8 cellular contexts compared by ENCODE assay signal in the genomic region with DNA sequence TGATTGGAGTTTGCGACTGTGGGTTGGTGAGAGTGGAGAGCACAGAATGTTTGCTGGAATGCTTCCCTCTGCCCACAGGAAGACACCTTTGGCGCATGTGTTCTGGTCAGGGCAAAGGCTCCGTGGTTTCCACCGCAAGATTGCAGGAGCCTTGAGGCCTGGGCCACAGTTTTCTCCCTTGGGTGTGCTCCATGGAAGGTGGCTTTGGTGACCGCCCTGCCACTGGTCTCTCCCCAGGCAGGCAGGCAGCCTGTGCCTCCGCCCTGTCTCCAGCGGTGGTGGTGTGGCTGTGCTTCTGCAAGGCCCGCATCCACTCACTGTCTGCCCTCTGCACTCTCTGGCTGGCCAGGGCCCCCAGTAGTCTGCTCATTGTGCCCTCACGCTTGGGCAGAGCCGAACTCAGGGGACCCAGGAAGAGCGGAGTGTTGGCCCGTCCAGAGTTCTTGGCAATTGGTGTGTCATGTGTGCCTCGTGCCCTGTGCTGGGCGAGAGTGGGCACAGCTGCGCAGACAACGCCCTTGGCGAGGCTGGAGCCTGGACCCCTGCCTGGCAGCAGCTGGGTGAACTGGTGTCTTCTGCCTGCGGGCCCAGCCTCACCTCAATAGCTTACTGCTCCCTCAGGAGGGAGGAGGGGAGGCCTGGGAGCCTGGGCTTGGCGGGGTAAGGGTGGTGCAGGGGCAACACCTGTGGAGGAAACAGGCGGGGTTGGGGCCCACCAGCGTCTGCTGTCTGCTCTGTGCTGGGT. TPM values are rescaled to one million over a fixed set of nuclear protein-coding genes. Genes with fewer than 3 reads are reported as not detected.
DNase-seq lines count a peak whose midpoint lies in the region; ATAC-seq, FAIRE-seq and TF ChIP-seq lines count a peak whose summit lies in the region.

No MANE protein-coding gene starts in this region.

- TF ChIP-seq CTCF in GM13976 (IDR thresholded peaks at IDR 0.05; ENCODE audit: borderline replicate concordance, control extremely low read depth, extremely low read depth, insufficient read depth, missing control alignments) (no peak), RWPE2 (IDR thresholded peaks at IDR 0.05; ENCODE audit: poor library complexity, severe bottlenecking) (no peak), gastrocnemius medialis (IDR thresholded peaks at IDR 0.05 in 4 of 5, conservative IDR thresholded peaks at IDR 0.05 in 1 of 5) (no peak)

- H3K27me3 ChIP-seq in RWPE2 (ENCODE audit: insufficient read depth, poor library complexity, severe bottlenecking) (no peaks in the 10 kb centered on the region), esophagus (ENCODE audit: control insufficient read depth in 1 of 2, insufficient read depth in 2 of 2, low read length in 2 of 2) (no peaks in the 10 kb centered on the region), gastrocnemius medialis (no peaks in the 10 kb centered on the region)

- H3K36me3 ChIP-seq in RWPE2 (ENCODE audit: low read depth) (peaks cover 8% of the 10 kb centered on the region), esophagus (ENCODE audit: control insufficient read depth in 2 of 2, insufficient read depth in 2 of 2, low read length in 1 of 2) (peaks cover 6 to 28% of the 10 kb centered on the region in 2 donors), gastrocnemius medialis (peaks cover 0 to 11% of the 10 kb centered on the region in 2 donors)

- no peak for ATAC-seq in RWPE2 (ENCODE audit: low read depth)
- ATAC-seq in gastrocnemius medialis = no peak
- no peak for ATAC-seq in GM19324 (IDR thresholded peaks at IDR 0.05; ENCODE audit: low FRiP score, unreplicated experiment)
- ATAC-seq in GM19328 (IDR thresholded peaks at IDR 0.05; ENCODE audit: unreplicated experiment) = no peak

- no peaks in the 10 kb centered on the region for H3K4me1 ChIP-seq in RWPE2 (ENCODE audit: insufficient read depth, poor library complexity, severe bottlenecking)
- peaks cover 26 to 50% of the 10 kb centered on the region in 2 donors for H3K4me1 ChIP-seq in esophagus (ENCODE audit: control insufficient read depth in 2 of 2, insufficient read depth in 2 of 2, low read length in 1 of 2)
- peaks cover 32 to 37% of the 10 kb centered on the region in 2 donors for H3K4me1 ChIP-seq in gastrocnemius medialis

- peak overlapping the region; percentile 92 for H3K4me3 ChIP-seq in RWPE2 (ENCODE audit: severe bottlenecking)
- peak overlapping the region; percentile 78 to 97 for H3K4me3 ChIP-seq in esophagus (ENCODE audit: low read depth in 1 of 2, low read length in 2 of 2)
- H3K4me3 ChIP-seq in gastrocnemius medialis = peak overlapping the region; percentile 83 to 100 (median 96)

- DNase-seq in GM13976 (ENCODE audit: low spot score) = peak; percentile 22
- DNase-seq in RWPE2 (ENCODE audit: low spot score) = no peak
- peak in 1 of 2 donors; percentile 62 for DNase-seq in gastrocnemius medialis
- DNase-seq in GM12892 (ENCODE audit: insufficient read length) = no peak
- DNase-seq in middle frontal gyrus (ENCODE audit: extremely low spot score, low spot score) = no peak

- intact Hi-C loops in gastrocnemius medialis (cut with DNase I; ENCODE audit: low total_unique reads) = loop anchor here (2.0 kb wide), 1 partner anchor 59 kb away; the partner anchor contains the start of gene ARF1

- TF ChIP-seq POLR2A in gastrocnemius medialis (IDR thresholded peaks at IDR 0.05) (peak in 1 of 2 donors; percentile 8), GM12892 (IDR thresholded peaks at IDR 0.05; ENCODE audit: low read depth, low read length) (no peak)

- in situ Hi-C loops in GM13976 (cut with MboI; ENCODE audit: low sequenced_read_pairs, unreplicated experiment) (no loop called here), gastrocnemius medialis (cut with MboI; ENCODE audit: low sequenced_read_pairs in 4 of 4) (no loop called here)

- no peaks in the 10 kb centered on the region for H3K9me3 ChIP-seq in RWPE2 (ENCODE audit: severe bottlenecking)
- no peaks in the 10 kb centered on the region for H3K9me3 ChIP-seq in esophagus (ENCODE audit: control insufficient read depth in 2 of 2, insufficient read depth in 1 of 2, low read depth in 1 of 2, low read length in 1 of 2)
- no peaks in the 10 kb centered on the region for H3K9me3 ChIP-seq in gastrocnemius medialis

- no peak for FAIRE-seq in GM12892 (lab: Jason Lieb, UNC)

- 40 to 42% methylated on average over 20 to 21 of the region's 21 CpGs for WGBS in esophagus, 2 donors

- H3K27ac ChIP-seq in RWPE2 (ENCODE audit: poor library complexity, severe bottlenecking) = peak overlapping the region; percentile 69
- peak overlapping the region; percentile 99 for H3K27ac ChIP-seq in esophagus (ENCODE audit: low read depth in 2 of 2, low read length in 1 of 2)
- H3K27ac ChIP-seq in gastrocnemius medialis = peak overlapping the region; percentile 94 to 99 (median 96)

RNA-seq across cellular contexts. Expression of gene GUK1, which starts 2.0 kb away (rescaled TPM):
- polyA plus RNA-seq in esophagus = 100 to 1,000 TPM; 299 to 484 TPM
- total RNA-seq in gastrocnemius medialis = 100 to 1,000 TPM; 161 to 230 (median 183) TPM
- polyA plus RNA-seq in GM12892 (2012; ENCODE audit: missing spikeins) = 109 TPM

RNA-seq across cellular contexts. Expression of gene GJC2, which starts 7.7 kb away (rescaled TPM):
- under 1 TPM; 0.57 to 0.64 TPM for polyA plus RNA-seq in esophagus
- under 1 TPM in 2 of 4 donors, not detected in 2; 0.26 to 0.64 TPM for total RNA-seq in gastrocnemius medialis
- polyA plus RNA-seq in GM12892 (2012; ENCODE audit: missing spikeins) = 0.11 TPM

RNA-seq across cellular contexts. Expression of gene IBA57, which starts 23.6 kb away (rescaled TPM):
- 1 to 10 TPM; 1.5 to 3.5 TPM for polyA plus RNA-seq in esophagus
- total RNA-seq in gastrocnemius medialis = 10 to 100 TPM in 3 of 4 donors, 1 to 10 TPM in 1; 4.9 to 15.7 (median 12.3) TPM
- 1.2 TPM for polyA plus RNA-seq in GM12892 (2012; ENCODE audit: missing spikeins)

RNA-seq across cellular contexts. Expression of gene MRPL55, which starts 32.9 kb away (rescaled TPM):
- 10 to 100 TPM; 87.0 to 94.9 TPM for polyA plus RNA-seq in esophagus
- total RNA-seq in gastrocnemius medialis = 100 to 1,000 TPM in 1 of 4 donors, 10 to 100 TPM in 3; 64.7 to 123 (median 74.2) TPM
- 25.4 TPM for polyA plus RNA-seq in GM12892 (2012; ENCODE audit: missing spikeins)

RNA-seq across cellular contexts. Expression of gene C1orf35, which starts 38.9 kb away (rescaled TPM):
- 10 to 100 TPM; 18.4 to 26.0 TPM for polyA plus RNA-seq in esophagus
- 10 to 100 TPM in 1 of 4 donors, 1 to 10 TPM in 3; 5.9 to 11.0 (median 7.8) TPM for total RNA-seq in gastrocnemius medialis
- 8.8 TPM for polyA plus RNA-seq in GM12892 (2012; ENCODE audit: missing spikeins)
